In genomic region chr18:77095356-77096030, GRCh38 we compare ENCODE assay signal across 11 cellular contexts. TPM values are rescaled to one million over a fixed set of nuclear protein-coding genes. Genes with fewer than 3 reads are reported as not detected.
DNase-seq lines count a peak whose midpoint lies in the region; ATAC-seq, FAIRE-seq and TF ChIP-seq lines count a peak whose summit lies in the region.
"Had no signal": no experiment of that assay in that cellular context is flagged by ENCODE, and none has a peak within 500 bp of the region (broad histone marks: within the 10 kb centered on the region; RNA-seq: fewer than 3 reads in every experiment).

No MANE protein-coding gene starts in this region.

- no peak for DNase-seq in CD4-positive, CD25-positive, alpha-beta regulatory T cell
- DNase-seq in GM12892 (ENCODE audit: insufficient read length), result no peak
- DNase-seq in activated T-helper 2 cell treated with anti-CD3 and anti-CD28 coated beads, Interferon-gamma antibody, Interleukin-2, Interleukin-4, amounts not matched to agents 10 μg/mL and 5 μg/mL and 100 μg/mL, durations not matched to agents 14 hours and 24 hours and 36 hours (ENCODE audit: low spot score), result no peak
- no peak for DNase-seq in natural killer cell
- no peak for DNase-seq in COLO668 (lab: John Stamatoyannopoulos, UW; ENCODE audit: unreplicated experiment)
- DNase-seq: activated gamma-delta T cell, cortex of kidney, foreskin keratinocyte, PC-9 had no signal

- no peak for ATAC-seq in CD4-positive, CD25-positive, alpha-beta regulatory T cell (ENCODE audit: low read depth in 2 of 2)
- ATAC-seq in natural killer cell (no peak), HG02840 (IDR thresholded peaks at IDR 0.05; ENCODE audit: low FRiP score, unreplicated experiment) (no peak), HG03565 (IDR thresholded peaks at IDR 0.05; ENCODE audit: unreplicated experiment) (no peak)
- ATAC-seq: foreskin keratinocyte had no signal

- H3K4me3 Mint-ChIP-seq in CD4-positive, CD25-positive, alpha-beta regulatory T cell, result peak overlapping the region in 1 of 4 donors; percentile 21
- no peak overlapping the region for H3K4me3 Mint-ChIP-seq in activated T-helper 2 cell treated with anti-CD3 and anti-CD28 coated beads, Interferon-gamma antibody, Interleukin-2, Interleukin-4, amounts not matched to agents 10 μg/mL and 5 μg/mL and 100 μg/mL, durations not matched to agents 14 hours and 24 hours and 36 hours (ENCODE audit: low read depth)
- peak overlapping the region; percentile 81 for H3K4me3 Mint-ChIP-seq in natural killer cell

- peaks cover 51% of the 10 kb centered on the region for H3K4me1 ChIP-seq in CD4-positive, CD25-positive, alpha-beta regulatory T cell (ENCODE audit: control insufficient read depth, insufficient read depth, low read length, poor library complexity, severe bottlenecking)

- peaks cover 23 to 89% (median 56%) of the 10 kb centered on the region in 4 donors for H3K4me1 Mint-ChIP-seq in CD4-positive, CD25-positive, alpha-beta regulatory T cell
- peaks cover 60% of the 10 kb centered on the region for H3K4me1 Mint-ChIP-seq in activated T-helper 2 cell treated with anti-CD3 and anti-CD28 coated beads, Interferon-gamma antibody, Interleukin-2, Interleukin-4, amounts not matched to agents 10 μg/mL and 5 μg/mL and 100 μg/mL, durations not matched to agents 14 hours and 24 hours and 36 hours (ENCODE audit: low read depth)
- H3K4me1 Mint-ChIP-seq in natural killer cell, result peaks cover 94 to 95% of the 10 kb centered on the region in 2 donors

- H3K4me3 ChIP-seq in CD4-positive, CD25-positive, alpha-beta regulatory T cell (ENCODE audit: low read depth, low read length), result no peak overlapping the region
- H3K4me3 ChIP-seq: PC-9 had no signal

- peak; percentile 54 for FAIRE-seq in GM12892 (lab: Jason Lieb, UNC)

- H3K27ac Mint-ChIP-seq in CD4-positive, CD25-positive, alpha-beta regulatory T cell, result peak overlapping the region in 2 of 3 donors; percentile 38 to 86
- peak overlapping the region; percentile 51 for H3K27ac Mint-ChIP-seq in activated T-helper 2 cell treated with anti-CD3 and anti-CD28 coated beads, Interferon-gamma antibody, Interleukin-2, Interleukin-4, amounts not matched to agents 10 μg/mL and 5 μg/mL and 100 μg/mL, durations not matched to agents 14 hours and 24 hours and 36 hours
- H3K27ac Mint-ChIP-seq in natural killer cell, result peak overlapping the region; percentile 87 to 94

- peaks cover 0 to 1% (median 0%) of the 10 kb centered on the region in 7 donors for H3K9me3 Mint-ChIP-seq in CD4-positive, CD25-positive, alpha-beta regulatory T cell
- no peaks in the 10 kb centered on the region for H3K9me3 Mint-ChIP-seq in activated T-helper 2 cell treated with anti-CD3 and anti-CD28 coated beads, Interferon-gamma antibody, Interleukin-2, Interleukin-4, amounts not matched to agents 10 μg/mL and 5 μg/mL and 100 μg/mL, durations not matched to agents 14 hours and 24 hours and 36 hours
- H3K9me3 Mint-ChIP-seq in natural killer cell, result no peaks in the 10 kb centered on the region

- peaks cover 25% of the 10 kb centered on the region for H3K36me3 ChIP-seq in CD4-positive, CD25-positive, alpha-beta regulatory T cell (ENCODE audit: control insufficient read depth, insufficient read depth, low read length)

- H3K27ac ChIP-seq in CD4-positive, CD25-positive, alpha-beta regulatory T cell (ENCODE audit: insufficient read depth, low read length, poor library complexity, severe bottlenecking), result peak overlapping the region; percentile 31
- H3K27ac ChIP-seq: foreskin keratinocyte, PC-9 had no signal

- TF ChIP-seq POLR2A in GM12892 (IDR thresholded peaks at IDR 0.05; ENCODE audit: low read depth, low read length), result no peak

- intact Hi-C loops in activated T-helper 2 cell treated with anti-CD3 and anti-CD28 coated beads, Interferon-gamma antibody, Interleukin-2, Interleukin-4, amounts not matched to agents 10 μg/mL and 5 μg/mL and 100 μg/mL, durations not matched to agents 14 hours and 24 hours and 36 hours (cut with micrococcal nuclease), result no loop called here
- intact Hi-C loops in natural killer cell (cut with micrococcal nuclease), result no loop called here

- peaks cover 34% of the 10 kb centered on the region for H3K36me3 Mint-ChIP-seq in CD4-positive, CD25-positive, alpha-beta regulatory T cell
- peaks cover 63% of the 10 kb centered on the region for H3K36me3 Mint-ChIP-seq in activated T-helper 2 cell treated with anti-CD3 and anti-CD28 coated beads, Interferon-gamma antibody, Interleukin-2, Interleukin-4, amounts not matched to agents 10 μg/mL and 5 μg/mL and 100 μg/mL, durations not matched to agents 14 hours and 24 hours and 36 hours (ENCODE audit: low read depth)
- peaks cover 8% of the 10 kb centered on the region for H3K36me3 Mint-ChIP-seq in natural killer cell

- no peaks in the 10 kb centered on the region for H3K27me3 ChIP-seq in CD4-positive, CD25-positive, alpha-beta regulatory T cell (ENCODE audit: control insufficient read depth, insufficient read depth, low read length)
- H3K27me3 ChIP-seq: foreskin keratinocyte had no signal

- no peaks in the 10 kb centered on the region for H3K9me3 ChIP-seq in CD4-positive, CD25-positive, alpha-beta regulatory T cell (ENCODE audit: control insufficient read depth in 2 of 2, low read length in 2 of 2)

- H3K27me3 Mint-ChIP-seq in CD4-positive, CD25-positive, alpha-beta regulatory T cell, result no peaks in the 10 kb centered on the region
- no peaks in the 10 kb centered on the region for H3K27me3 Mint-ChIP-seq in activated T-helper 2 cell treated with anti-CD3 and anti-CD28 coated beads, Interferon-gamma antibody, Interleukin-2, Interleukin-4, amounts not matched to agents 10 μg/mL and 5 μg/mL and 100 μg/mL, durations not matched to agents 14 hours and 24 hours and 36 hours (ENCODE audit: low read depth)
- H3K27me3 Mint-ChIP-seq in natural killer cell (ENCODE audit: low read depth in 2 of 2), result no peaks in the 10 kb centered on the region

- TF ChIP-seq CTCF in natural killer cell (IDR thresholded peaks at IDR 0.05), result no peak

RNA-seq across cellular contexts. Expression of gene MBP, which starts 37.1 kb away (rescaled TPM):
- 172 TPM for total RNA-seq in CD4-positive, CD25-positive, alpha-beta regulatory T cell
- 100 to 1,000 TPM; 134 to 145 (median 141) TPM for polyA plus RNA-seq in CD4-positive, CD25-positive, alpha-beta regulatory T cell
- 26.6 TPM for polyA plus RNA-seq in GM12892 (2012; ENCODE audit: missing spikeins)
- total RNA-seq in activated T-helper 2 cell treated with anti-CD3 and anti-CD28 coated beads, Interferon-gamma antibody, Interleukin-2, Interleukin-4, amounts not matched to agents 10 μg/mL and 5 μg/mL and 100 μg/mL, durations not matched to agents 14 hours and 24 hours and 36 hours, result 53.7 and 54.3 TPM in 2 replicates
- total RNA-seq in natural killer cell, result 100 to 1,000 TPM; 183 to 344 (median 325) TPM
